1 cellular context compared by ENCODE assay signal in genomic region chr16:57802635-57803412, GRCh38.
TF ChIP-seq lines count a peak whose summit lies in the region.

No MANE protein-coding gene starts in this region.

TF ChIP-seq in GM12878, 131 proteins besides CTCF, POLR2A, EP300 and RAD21 (continued from another document):
- no peak for TF ChIP-seq ZBTB11 (CRISPR knock-in tag; IDR thresholded peaks at IDR 0.05)
